Comparison of ENCODE assay signal across 8 cellular contexts in the genomic region with DNA sequence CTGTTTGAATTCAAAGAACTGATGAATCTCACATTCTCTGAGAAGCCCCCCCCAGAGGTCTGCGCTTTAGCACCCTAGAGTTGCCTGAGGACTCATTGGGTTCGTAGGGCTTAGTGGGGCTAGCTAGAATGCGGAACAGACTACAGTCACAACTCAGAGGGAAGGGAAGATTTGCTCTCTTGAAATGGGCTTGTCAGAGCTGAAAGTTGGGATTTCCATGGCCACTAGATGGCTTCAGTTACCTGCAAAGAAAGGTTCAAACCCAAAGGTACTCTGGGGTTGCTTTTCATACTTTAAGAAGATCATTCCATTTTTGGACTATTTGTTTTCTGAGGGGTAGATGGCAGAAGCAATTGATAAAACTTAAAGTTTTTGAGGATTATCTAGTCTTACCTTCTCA.
DNase-seq lines count a peak whose midpoint lies in the region; ATAC-seq and TF ChIP-seq lines count a peak whose summit lies in the region.

No MANE protein-coding gene starts in this region.

- H3K4me1 Mint-ChIP-seq in mesothelial cell of epicardium = no peaks in the 10 kb centered on the region

- ATAC-seq in GM19351 (IDR thresholded peaks at IDR 0.05; ENCODE audit: unreplicated experiment) = peak; percentile 50
- ATAC-seq in GM21576 (IDR thresholded peaks at IDR 0.05; ENCODE audit: unreplicated experiment) = no peak
- no peak for ATAC-seq in HG03378 (IDR thresholded peaks at IDR 0.05; ENCODE audit: unreplicated experiment)

- no peaks in the 10 kb centered on the region for H3K27me3 Mint-ChIP-seq in mesothelial cell of epicardium (ENCODE audit: low read depth)

- TF ChIP-seq CTCF in mesothelial cell of epicardium (IDR thresholded peaks at IDR 0.05; ENCODE audit: unreplicated experiment) = no peak

- H3K9me3 Mint-ChIP-seq in mesothelial cell of epicardium = no peaks in the 10 kb centered on the region

- no peak overlapping the region for H3K27ac Mint-ChIP-seq in mesothelial cell of epicardium

- DNase-seq in A172 (ENCODE audit: low spot score) (peak; percentile 38), NCI-H526 (lab: John Stamatoyannopoulos, UW) (peak; percentile 5 to 46), fibroblast of gingiva (ENCODE audit: low read depth) (peak; percentile 1), SKM-1 treated with dmso at 0.1 percent for 144 hours (lab: John Stamatoyannopoulos, UW; ENCODE audit: unreplicated experiment) (no peak), mesothelial cell of epicardium (ENCODE audit: low spot score in 2 of 2, unreplicated experiment in 2 of 2) (no peak)

- no peak overlapping the region for H3K4me3 Mint-ChIP-seq in mesothelial cell of epicardium

- H3K36me3 Mint-ChIP-seq in mesothelial cell of epicardium = no peaks in the 10 kb centered on the region

Comparison
In these comparisons a context has a peak if more than half of its experiments do, and no peak if none do; other contexts are left out.
1. DNase-seq: peak in A172 (single experiment), NCI-H526 (2 of 2) and fibroblast of gingiva (single experiment); none in SKM-1 treated with dmso at 0.1 percent for 144 hours (single experiment) and mesothelial cell of epicardium (0 of 2).